In the genomic region with DNA sequence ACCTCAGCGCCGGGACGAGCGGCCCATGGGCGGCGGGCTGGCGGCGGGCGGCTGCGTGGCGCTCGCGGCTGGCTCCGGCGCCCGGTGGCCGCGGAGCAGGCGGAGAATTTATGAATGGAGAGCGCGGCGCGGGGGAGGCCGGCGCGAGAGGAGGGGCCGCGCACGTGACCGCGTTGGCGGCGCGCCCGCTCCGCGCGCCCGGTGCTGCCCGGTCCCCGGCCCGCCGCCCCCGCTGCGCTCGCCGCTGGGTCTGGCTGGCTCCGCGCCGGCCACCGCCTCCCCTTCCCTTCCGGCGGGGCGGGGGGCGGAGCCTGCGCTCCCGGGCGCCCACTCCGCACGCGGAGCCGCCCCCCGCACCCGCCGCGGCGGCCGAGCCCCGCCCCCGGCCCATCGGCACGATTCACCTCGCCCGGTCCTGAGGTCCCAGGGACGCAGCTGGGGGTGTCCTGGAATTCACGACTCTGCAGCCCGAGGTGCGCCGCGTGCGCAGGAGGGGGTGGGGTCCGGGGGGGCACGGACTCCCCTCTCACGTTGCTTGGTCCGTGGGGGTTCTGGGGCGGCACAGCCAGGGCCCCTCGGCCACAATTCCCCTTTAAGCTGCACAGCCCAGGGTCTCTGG, we compare ENCODE assay signal across 1 cellular context.
TF ChIP-seq lines count a peak whose summit lies in the region.

A gene with protein sequence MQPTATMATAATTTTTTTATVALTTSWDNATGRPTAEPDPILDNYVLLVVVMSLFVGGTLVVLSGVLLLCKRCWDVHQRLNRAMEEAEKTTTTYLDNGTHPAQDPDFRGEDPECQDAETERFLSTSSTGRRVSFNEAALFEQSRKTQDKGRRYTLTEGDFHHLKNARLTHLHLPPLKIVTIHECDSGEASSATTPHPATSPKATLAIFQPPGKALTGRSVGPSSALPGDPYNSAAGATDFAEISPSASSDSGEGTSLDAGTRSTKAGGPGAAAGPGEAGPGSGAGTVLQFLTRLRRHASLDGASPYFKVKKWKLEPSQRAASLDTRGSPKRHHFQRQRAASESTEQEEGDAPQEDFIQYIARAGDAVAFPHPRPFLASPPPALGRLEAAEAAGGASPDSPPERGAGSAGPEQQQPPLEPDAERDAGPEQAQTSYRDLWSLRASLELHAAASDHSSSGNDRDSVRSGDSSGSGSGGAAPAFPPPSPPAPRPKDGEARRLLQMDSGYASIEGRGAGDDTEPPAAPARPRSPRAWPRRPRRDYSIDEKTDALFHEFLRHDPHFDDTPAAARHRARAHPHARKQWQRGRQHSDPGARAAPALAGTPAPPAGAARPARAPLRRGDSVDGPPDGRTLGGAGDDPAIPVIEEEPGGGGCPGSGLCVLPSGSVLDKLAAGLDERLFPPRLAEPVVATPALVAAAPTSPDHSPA (minus strand): TSS at position 252 of the 619 bp plus-strand sequence. CDS start 1,905 bp downstream, outside the sequence.

TF ChIP-seq in IMR-90, 13 proteins besides CTCF, POLR2A, EP300 and RAD21:
- TF ChIP-seq MXI1 (IDR thresholded peaks at IDR 0.05; ENCODE audit: borderline replicate concordance, low read depth, low read length) (peak; percentile 46; the same call in 1 of the 2 replicates), FOS (IDR thresholded peaks at IDR 0.05; ENCODE audit: low read depth, low read length) (no peak), RFX5 (IDR thresholded peaks at IDR 0.05; ENCODE audit: low read depth, low read length) (no peak), MAFK (IDR thresholded peaks at IDR 0.05; ENCODE audit: low read depth, low read length) (no peak), CHD1 (IDR thresholded peaks at IDR 0.05; ENCODE audit: low read depth, low read length) (no peak), NFE2L2 (IDR thresholded peaks at IDR 0.05; ENCODE audit: low read depth, low read length) (no peak), SMC3 (IDR thresholded peaks at IDR 0.05; ENCODE audit: low read depth, low read length) (no peak), MAZ (IDR thresholded peaks at IDR 0.05; ENCODE audit: borderline replicate concordance, low read depth, low read length) (peak; percentile 53), RCOR1 (IDR thresholded peaks at IDR 0.05; ENCODE audit: insufficient replicate concordance, low read length) (no peak), CEBPB (IDR thresholded peaks at IDR 0.05; ENCODE audit: low read depth, low read length) (no peak), BHLHE40 (IDR thresholded peaks at IDR 0.05; ENCODE audit: low read depth, low read length) (peak; percentile 81)
- TF ChIP-seq, protein P1, sequence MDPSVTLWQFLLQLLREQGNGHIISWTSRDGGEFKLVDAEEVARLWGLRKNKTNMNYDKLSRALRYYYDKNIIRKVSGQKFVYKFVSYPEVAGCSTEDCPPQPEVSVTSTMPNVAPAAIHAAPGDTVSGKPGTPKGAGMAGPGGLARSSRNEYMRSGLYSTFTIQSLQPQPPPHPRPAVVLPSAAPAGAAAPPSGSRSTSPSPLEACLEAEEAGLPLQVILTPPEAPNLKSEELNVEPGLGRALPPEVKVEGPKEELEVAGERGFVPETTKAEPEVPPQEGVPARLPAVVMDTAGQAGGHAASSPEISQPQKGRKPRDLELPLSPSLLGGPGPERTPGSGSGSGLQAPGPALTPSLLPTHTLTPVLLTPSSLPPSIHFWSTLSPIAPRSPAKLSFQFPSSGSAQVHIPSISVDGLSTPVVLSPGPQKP (IDR thresholded peaks at IDR 0.05; ENCODE audit: borderline replicate concordance, low read depth, low read length), result no peak
- TF ChIP-seq, protein P2, sequence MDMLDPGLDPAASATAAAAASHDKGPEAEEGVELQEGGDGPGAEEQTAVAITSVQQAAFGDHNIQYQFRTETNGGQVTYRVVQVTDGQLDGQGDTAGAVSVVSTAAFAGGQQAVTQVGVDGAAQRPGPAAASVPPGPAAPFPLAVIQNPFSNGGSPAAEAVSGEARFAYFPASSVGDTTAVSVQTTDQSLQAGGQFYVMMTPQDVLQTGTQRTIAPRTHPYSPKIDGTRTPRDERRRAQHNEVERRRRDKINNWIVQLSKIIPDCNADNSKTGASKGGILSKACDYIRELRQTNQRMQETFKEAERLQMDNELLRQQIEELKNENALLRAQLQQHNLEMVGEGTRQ (IDR thresholded peaks at IDR 0.05; ENCODE audit: low read depth, low read length), result peak; percentile 87
